In the genomic region with DNA sequence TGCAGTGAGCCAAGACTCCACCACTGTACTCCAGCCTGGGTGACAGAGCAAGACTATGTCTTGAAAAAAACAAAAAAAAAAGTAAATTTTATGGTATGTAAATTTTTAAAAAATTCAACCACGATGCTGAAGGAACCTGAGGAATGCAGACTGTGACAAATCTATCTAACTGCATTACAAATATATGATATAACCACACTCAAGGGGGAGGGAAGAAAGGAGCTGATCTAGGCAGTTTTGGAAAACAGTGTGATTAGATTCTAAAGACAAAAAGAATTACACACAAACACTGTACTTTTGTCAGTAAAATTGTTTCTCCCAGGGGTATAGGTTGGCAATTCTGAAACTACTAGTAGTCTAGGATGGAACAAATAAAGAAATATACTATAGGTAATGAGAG, we compare ENCODE assay signal across 25 cellular contexts.
"Had no signal": no experiment of that assay in that cellular context is flagged by ENCODE, and none has a peak within 500 bp of the region (broad histone marks: within the 10 kb centered on the region; RNA-seq: fewer than 3 reads in every experiment).

No MANE protein-coding gene starts in this region.

- ATAC-seq: activated CD4-positive, CD25-positive, alpha-beta regulatory T cell treated with anti-CD3 and anti-CD28 coated beads, Interleukin-2, amount 50 U/mL, for 24 hours; activated T-cell treated with anti-CD3 and anti-CD28 coated beads, Interleukin-2, amount 50 U/mL, for 72 hours; naive thymus-derived CD4-positive, alpha-beta T cell; sciatic nerve; stimulated activated effector memory CD8-positive, alpha-beta T cell treated with anti-CD3 and anti-CD28 coated beads, Interleukin-12 subunit alpha, Interleukin-12 subunit beta, amount 100 ng/mL, for 72 hours had no signal

- H3K4me3 Mint-ChIP-seq: activated CD4-positive, alpha-beta memory T cell treated with anti-CD3 and anti-CD28 coated beads, Interleukin-2, amount 10 ng/mL, durations not matched to agents 7 days and 5 days; activated CD4-positive, alpha-beta T cell treated with anti-CD3 and anti-CD28 coated beads, Interleukin-2, amount 10 ng/mL, durations not matched to agents 24 days and 14 days; activated naive CD4-positive, alpha-beta T cell treated with anti-CD3 and anti-CD28 coated beads, Interleukin-2, amount 10 ng/mL, durations not matched to agents 7 days and 5 days; activated T-cell treated with anti-CD3 and anti-CD28 coated beads, Interleukin-2, amount 50 U/mL, for 72 hours; immature natural killer cell; naive thymus-derived CD4-positive, alpha-beta T cell; neural crest cell; stimulated activated effector memory CD8-positive, alpha-beta T cell treated with anti-CD3 and anti-CD28 coated beads, Interleukin-12 subunit alpha, Interleukin-12 subunit beta, amount 100 ng/mL, for 72 hours; T-helper 2 cell treated with Interferon-gamma antibody and Interleukin-4, amounts not matched to agents 5 μg/mL and 100 μg/mL, for 36 hours had no signal

- H3K4me3 ChIP-seq: left ventricle myocardium inferior, stomach, suprapubic skin, uterus had no signal

- H3K9me3 Mint-ChIP-seq: activated CD4-positive, alpha-beta memory T cell treated with anti-CD3 and anti-CD28 coated beads, Interleukin-2, amount 10 ng/mL, durations not matched to agents 7 days and 5 days; activated CD4-positive, alpha-beta T cell treated with anti-CD3 and anti-CD28 coated beads, Interleukin-2, amount 10 ng/mL, durations not matched to agents 24 days and 14 days; activated naive CD4-positive, alpha-beta T cell treated with anti-CD3 and anti-CD28 coated beads, Interleukin-2, amount 10 ng/mL, durations not matched to agents 7 days and 5 days; activated T-cell treated with anti-CD3 and anti-CD28 coated beads, Interleukin-2, amount 50 U/mL, for 72 hours; immature natural killer cell; naive thymus-derived CD4-positive, alpha-beta T cell; neural crest cell; stimulated activated effector memory CD8-positive, alpha-beta T cell treated with anti-CD3 and anti-CD28 coated beads, Interleukin-12 subunit alpha, Interleukin-12 subunit beta, amount 100 ng/mL, for 72 hours; T-helper 2 cell treated with Interferon-gamma antibody and Interleukin-4, amounts not matched to agents 5 μg/mL and 100 μg/mL, for 36 hours had no signal

- H3K4me1 ChIP-seq: left ventricle myocardium inferior, stomach, suprapubic skin, uterus had no signal

- DNase-seq: activated CD4-positive, alpha-beta memory T cell treated with anti-CD3 and anti-CD28 coated beads, Interleukin-2, amount 10 ng/mL, durations not matched to agents 7 days and 5 days; activated CD4-positive, alpha-beta T cell treated with anti-CD3 and anti-CD28 coated beads, Interleukin-2, amount 10 ng/mL, durations not matched to agents 24 days and 14 days; activated effector memory CD4-positive, alpha-beta T cell treated with anti-CD3 and anti-CD28 coated beads, Interleukin-2, amount 50 U/mL, for 16 hours; activated naive CD4-positive, alpha-beta T cell treated with anti-CD3 and anti-CD28 coated beads, Interleukin-2, amount 10 ng/mL, durations not matched to agents 7 days and 5 days; activated T-cell treated with anti-CD3 and anti-CD28 coated beads, Interleukin-2, amount 50 U/mL, for 72 hours; anterior cingulate cortex; brain microvascular endothelial cell; cortex of kidney; immature natural killer cell; kidney glomerular epithelial cell; left ventricle myocardium inferior; naive thymus-derived CD4-positive, alpha-beta T cell; occipital lobe; small intestine; stimulated activated CD4-positive, alpha-beta T cell treated with anti-CD3 and anti-CD28 coated beads, Interleukin-2, amount 100 ng/mL, for 24 hours; stomach; uterus had no signal

- H3K27me3 Mint-ChIP-seq: activated CD4-positive, alpha-beta memory T cell treated with anti-CD3 and anti-CD28 coated beads, Interleukin-2, amount 10 ng/mL, durations not matched to agents 7 days and 5 days; activated CD4-positive, alpha-beta T cell treated with anti-CD3 and anti-CD28 coated beads, Interleukin-2, amount 10 ng/mL, durations not matched to agents 24 days and 14 days; activated naive CD4-positive, alpha-beta T cell treated with anti-CD3 and anti-CD28 coated beads, Interleukin-2, amount 10 ng/mL, durations not matched to agents 7 days and 5 days; naive thymus-derived CD4-positive, alpha-beta T cell had no signal

- H3K27ac ChIP-seq: brain microvascular endothelial cell, epithelial cell of prostate, left ventricle myocardium inferior, stomach, suprapubic skin, uterus, VCaP had no signal

- H3K4me1 Mint-ChIP-seq: activated naive CD4-positive, alpha-beta T cell treated with anti-CD3 and anti-CD28 coated beads, Interleukin-2, amount 10 ng/mL, durations not matched to agents 7 days and 5 days; immature natural killer cell; neural crest cell had no signal

- H3K27me3 ChIP-seq: brain microvascular endothelial cell, stomach, suprapubic skin, uterus had no signal

- H3K27ac Mint-ChIP-seq: activated CD4-positive, alpha-beta memory T cell treated with anti-CD3 and anti-CD28 coated beads, Interleukin-2, amount 10 ng/mL, durations not matched to agents 7 days and 5 days; activated CD4-positive, alpha-beta T cell treated with anti-CD3 and anti-CD28 coated beads, Interleukin-2, amount 10 ng/mL, durations not matched to agents 24 days and 14 days; activated naive CD4-positive, alpha-beta T cell treated with anti-CD3 and anti-CD28 coated beads, Interleukin-2, amount 10 ng/mL, durations not matched to agents 7 days and 5 days; immature natural killer cell; stimulated activated effector memory CD8-positive, alpha-beta T cell treated with anti-CD3 and anti-CD28 coated beads, Interleukin-12 subunit alpha, Interleukin-12 subunit beta, amount 100 ng/mL, for 72 hours; T-helper 2 cell treated with Interferon-gamma antibody and Interleukin-4, amounts not matched to agents 5 μg/mL and 100 μg/mL, for 36 hours had no signal
